ENCODE assay signal across 13 cellular contexts in genomic region chr5:43233946-43234345, GRCh38. TPM values are rescaled to one million over a fixed set of nuclear protein-coding genes. Genes with fewer than 3 reads are reported as not detected.
A peak's percentile ranks its signal among the peaks of the same experiment; 100 is the strongest.
DNase-seq lines count a peak whose midpoint lies in the region; ATAC-seq and TF ChIP-seq lines count a peak whose summit lies in the region.
"Had no signal": no experiment of that assay in that cellular context is flagged by ENCODE, and none has a peak within 500 bp of the region (broad histone marks: within the 10 kb centered on the region; RNA-seq: fewer than 3 reads in every experiment).

No MANE protein-coding gene starts in this region.

- no peaks in the 10 kb centered on the region for H3K4me1 Mint-ChIP-seq in stimulated activated memory B cell treated with anti-CD40 and anti-IgM and Interleukin-4, amounts not matched to agents 10 μg/mL and 1 μg/mL and 100 μg/mL, for 72 hours
- H3K4me1 Mint-ChIP-seq: stimulated activated effector memory CD8-positive, alpha-beta T cell treated with anti-CD3 and anti-CD28 coated beads, Interleukin-12 subunit alpha, Interleukin-12 subunit beta, amount 100 ng/mL, for 72 hours had no signal

- ATAC-seq in GM18499 (IDR thresholded peaks at IDR 0.05; ENCODE audit: insufficient read depth, unreplicated experiment) = peak; percentile 63
- peak; percentile 66 for ATAC-seq in GM19372 (IDR thresholded peaks at IDR 0.05; ENCODE audit: low read depth, unreplicated experiment)
- peak; percentile 56 for ATAC-seq in HG02840 (IDR thresholded peaks at IDR 0.05; ENCODE audit: low FRiP score, unreplicated experiment)
- peak; percentile 90 for ATAC-seq in HG03565 (IDR thresholded peaks at IDR 0.05; ENCODE audit: unreplicated experiment)
- no peak for ATAC-seq in stimulated activated memory B cell treated with anti-CD40 and anti-IgM and Interleukin-4, amounts not matched to agents 10 μg/mL and 1 μg/mL and 100 μg/mL, for 72 hours
- ATAC-seq: stimulated activated effector memory CD8-positive, alpha-beta T cell treated with anti-CD3 and anti-CD28 coated beads, Interleukin-12 subunit alpha, Interleukin-12 subunit beta, amount 100 ng/mL, for 72 hours had no signal

- no peak for DNase-seq in DMS 273 treated with DMSO at 0.1 percent for 48 hours (lab: John Stamatoyannopoulos, UW)
- no peak for DNase-seq in germinal center (ENCODE audit: low spot score)
- no peak for DNase-seq in right atrium auricular region (ENCODE audit: low spot score)
- DNase-seq: BE2C, colonic mucosa, NCI-H2171, OCI-M1 had no signal

- no peaks in the 10 kb centered on the region for H3K9me3 ChIP-seq in right atrium auricular region
- H3K9me3 ChIP-seq: BE2C, colonic mucosa had no signal

- no peak overlapping the region for H3K4me3 ChIP-seq in right atrium auricular region
- H3K4me3 ChIP-seq: colonic mucosa had no signal

- no peaks in the 10 kb centered on the region for H3K36me3 Mint-ChIP-seq in stimulated activated memory B cell treated with anti-CD40 and anti-IgM and Interleukin-4, amounts not matched to agents 10 μg/mL and 1 μg/mL and 100 μg/mL, for 72 hours
- H3K36me3 Mint-ChIP-seq: stimulated activated effector memory CD8-positive, alpha-beta T cell treated with anti-CD3 and anti-CD28 coated beads, Interleukin-12 subunit alpha, Interleukin-12 subunit beta, amount 100 ng/mL, for 72 hours had no signal

- H3K9me3 Mint-ChIP-seq in stimulated activated memory B cell treated with anti-CD40 and anti-IgM and Interleukin-4, amounts not matched to agents 10 μg/mL and 1 μg/mL and 100 μg/mL, for 72 hours = no peaks in the 10 kb centered on the region
- H3K9me3 Mint-ChIP-seq: stimulated activated effector memory CD8-positive, alpha-beta T cell treated with anti-CD3 and anti-CD28 coated beads, Interleukin-12 subunit alpha, Interleukin-12 subunit beta, amount 100 ng/mL, for 72 hours had no signal

- TF ChIP-seq CTCF in right atrium auricular region (IDR thresholded peaks at IDR 0.05) = no peak

- H3K27ac ChIP-seq in right atrium auricular region = no peak overlapping the region
- H3K27ac ChIP-seq: colonic mucosa had no signal

- no peak overlapping the region for H3K27ac Mint-ChIP-seq in stimulated activated memory B cell treated with anti-CD40 and anti-IgM and Interleukin-4, amounts not matched to agents 10 μg/mL and 1 μg/mL and 100 μg/mL, for 72 hours
- H3K27ac Mint-ChIP-seq: stimulated activated effector memory CD8-positive, alpha-beta T cell treated with anti-CD3 and anti-CD28 coated beads, Interleukin-12 subunit alpha, Interleukin-12 subunit beta, amount 100 ng/mL, for 72 hours had no signal

- no peaks in the 10 kb centered on the region for H3K36me3 ChIP-seq in right atrium auricular region
- H3K36me3 ChIP-seq: BE2C, colonic mucosa had no signal

- H3K27me3 Mint-ChIP-seq in stimulated activated memory B cell treated with anti-CD40 and anti-IgM and Interleukin-4, amounts not matched to agents 10 μg/mL and 1 μg/mL and 100 μg/mL, for 72 hours = no peaks in the 10 kb centered on the region

- no peaks in the 10 kb centered on the region for H3K27me3 ChIP-seq in right atrium auricular region
- H3K27me3 ChIP-seq: BE2C, colonic mucosa had no signal

- no peaks in the 10 kb centered on the region for H3K4me1 ChIP-seq in right atrium auricular region
- H3K4me1 ChIP-seq: BE2C, colonic mucosa had no signal

- no peak overlapping the region for H3K4me3 Mint-ChIP-seq in stimulated activated memory B cell treated with anti-CD40 and anti-IgM and Interleukin-4, amounts not matched to agents 10 μg/mL and 1 μg/mL and 100 μg/mL, for 72 hours
- H3K4me3 Mint-ChIP-seq: stimulated activated effector memory CD8-positive, alpha-beta T cell treated with anti-CD3 and anti-CD28 coated beads, Interleukin-12 subunit alpha, Interleukin-12 subunit beta, amount 100 ng/mL, for 72 hours had no signal

RNA-seq across cellular contexts. Expression of gene NIM1K, which starts 41.9 kb away (rescaled TPM):
- under 1 TPM; 0.43 to 0.48 TPM for total RNA-seq in right atrium auricular region
